8 cellular contexts compared by ENCODE assay signal in the genomic region with DNA sequence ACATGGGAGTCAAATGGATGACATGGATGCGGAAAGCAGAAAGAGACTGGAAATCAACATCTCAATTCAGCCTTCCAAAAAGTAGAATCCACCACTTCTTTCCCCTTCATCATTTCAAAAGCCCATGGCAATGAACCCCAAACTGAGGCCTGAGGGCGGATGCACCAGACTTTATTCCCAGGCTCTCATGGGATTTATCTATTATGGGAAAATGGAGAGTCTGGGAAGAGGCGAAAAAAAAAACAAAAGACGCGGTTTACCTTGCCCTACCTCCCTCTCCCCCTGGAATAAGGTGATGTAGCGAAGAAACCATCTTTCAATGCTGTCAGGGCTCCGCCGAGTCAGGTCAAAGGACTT. TPM values are rescaled to one million over a fixed set of nuclear protein-coding genes. Genes with fewer than 3 reads are reported as not detected.
A peak's percentile ranks its signal among the peaks of the same experiment; 100 is the strongest.
DNase-seq lines count a peak whose midpoint lies in the region; ATAC-seq and TF ChIP-seq lines count a peak whose summit lies in the region.

No MANE protein-coding gene starts in this region.

- H3K4me1 Mint-ChIP-seq in Caco-2 (ENCODE audit: low read depth, unreplicated experiment) (peaks cover 16% of the 10 kb centered on the region), osteocyte (ENCODE audit: unreplicated experiment) (peaks cover 46% of the 10 kb centered on the region)

- POLR2A ChIA-PET in Caco-2 (lab: Charles Lee): interaction anchor here (1.0 kb wide), 1 partner anchor 180 kb away, joined by 4 read pairs; the partner anchor contains the start of gene SCYL3

- BruUV-seq in Caco-2 (replicated peaks; lab: Mats Ljungman, UMichigan): TSS peak; percentile 49

- H3K36me3 ChIP-seq in Caco-2 (ENCODE audit: control insufficient read depth, insufficient read depth, low read length) (no peaks in the 10 kb centered on the region), OCI-LY1 (ENCODE audit: insufficient read depth, low read length) (no peaks in the 10 kb centered on the region)

- intact Hi-C loops in Caco-2 (cut with micrococcal nuclease; ENCODE audit: unreplicated experiment): loop anchor here (1.0 to 2.0 kb wide), 4 partner anchors 21 to 180 kb away; no protein-coding TSS in a partner anchor

- H3K9ac ChIP-seq in OCI-LY1 (ENCODE audit: low read length): peak overlapping the region; percentile 84

- no peaks in the 10 kb centered on the region for H3K79me2 ChIP-seq in OCI-LY1 (ENCODE audit: insufficient read depth, low read length)

- CTCF ChIA-PET in Caco-2 (lab: Charles Lee): interaction anchor here (0.6 to 1.3 kb wide), 2 partner anchors 64 to 244 kb away, joined by 3 read pairs; no protein-coding TSS in a partner anchor

- H3K27ac Mint-ChIP-seq in Caco-2 (ENCODE audit: unreplicated experiment) (peak overlapping the region; percentile 85), osteocyte (ENCODE audit: unreplicated experiment) (peak overlapping the region; percentile 90)

- H3K4me3 Mint-ChIP-seq in Caco-2 (ENCODE audit: unreplicated experiment) (peak overlapping the region; percentile 88), osteocyte (ENCODE audit: unreplicated experiment) (peak overlapping the region; percentile 98)

- H3K4me3 ChIP-seq in Caco-2 (ENCODE audit: low read depth, low read length) (peak overlapping the region; percentile 53), OCI-LY1 (ENCODE audit: low read depth, low read length, poor library complexity, severe bottlenecking) (peak overlapping the region; percentile 90), epithelial cell of esophagus (ENCODE audit: low read length) (peak overlapping the region; percentile 85)

- H3K27ac ChIP-seq in OCI-LY1 (ENCODE audit: low read depth, low read length, poor library complexity, severe bottlenecking): no peak overlapping the region

- DNase-seq in Caco-2 (no peak), epithelial cell of esophagus (ENCODE audit: low read depth) (no peak), osteocyte (ENCODE audit: extremely low spot score, unreplicated experiment) (no peak), NCI-H2196 (lab: John Stamatoyannopoulos, UW; ENCODE audit: unreplicated experiment) (no peak), NK-92 (lab: John Stamatoyannopoulos, UW; ENCODE audit: unreplicated experiment) (no peak)

- H3K27me3 ChIP-seq in Caco-2 (replicated peaks; ENCODE audit: control insufficient read depth, insufficient read depth, low read length) (no peaks in the 10 kb centered on the region), OCI-LY1 (ENCODE audit: insufficient read depth, low read length) (no peaks in the 10 kb centered on the region)

- ATAC-seq in GM18502 (IDR thresholded peaks at IDR 0.05; ENCODE audit: poor library complexity, unreplicated experiment): no peak
- ATAC-seq in GM19455 (IDR thresholded peaks at IDR 0.05; ENCODE audit: unreplicated experiment): no peak

- peak overlapping the region; percentile 94 for H3K4me2 ChIP-seq in OCI-LY1 (ENCODE audit: low read length)

- H3K9me3 Mint-ChIP-seq in Caco-2 (ENCODE audit: unreplicated experiment) (no peaks in the 10 kb centered on the region), osteocyte (ENCODE audit: unreplicated experiment) (peaks cover 7% of the 10 kb centered on the region)

- no peaks in the 10 kb centered on the region for H3K9me2 ChIP-seq in OCI-LY1 (ENCODE audit: low read depth, low read length)

- H4K20me1 ChIP-seq in OCI-LY1 (ENCODE audit: insufficient read depth, low read length): no peaks in the 10 kb centered on the region

- H3K4me1 ChIP-seq in Caco-2 (no peaks in the 10 kb centered on the region), OCI-LY1 (ENCODE audit: insufficient read depth, low read length, severe bottlenecking) (peaks cover 22% of the 10 kb centered on the region)

- H3K27me3 Mint-ChIP-seq in Caco-2 (ENCODE audit: insufficient read depth, unreplicated experiment): no peaks in the 10 kb centered on the region
- H3K27me3 Mint-ChIP-seq in osteocyte (ENCODE audit: unreplicated experiment): no peaks in the 10 kb centered on the region

- TF ChIP-seq CTCF in Caco-2 (IDR thresholded peaks at IDR 0.05; ENCODE audit: insufficient read depth in 1 of 2, low read depth in 1 of 2, low read length in 1 of 2, severe bottlenecking in 1 of 2, unreplicated experiment in 1 of 2): no peak
- TF ChIP-seq CTCF in OCI-LY1 (IDR thresholded peaks at IDR 0.05; ENCODE audit: low read length): no peak
- TF ChIP-seq CTCF in epithelial cell of esophagus (IDR thresholded peaks at IDR 0.05; ENCODE audit: insufficient read depth, low read depth, low read length, missing control alignments): no peak
- TF ChIP-seq CTCF in osteocyte (IDR thresholded peaks at IDR 0.05): no peak

- H3F3A ChIP-seq in OCI-LY1 (ENCODE audit: insufficient read depth, low read length): no peaks in the 10 kb centered on the region

- peak overlapping the region; percentile 85; the same call in 1 of the 2 replicates for H2AFZ ChIP-seq in OCI-LY1 (ENCODE audit: low read length)

- no peaks in the 10 kb centered on the region for H3K36me3 Mint-ChIP-seq in Caco-2 (ENCODE audit: insufficient read depth, unreplicated experiment)
- H3K36me3 Mint-ChIP-seq in osteocyte (ENCODE audit: unreplicated experiment): peaks cover 14% of the 10 kb centered on the region

- no peaks in the 10 kb centered on the region for H3K9me3 ChIP-seq in Caco-2
- peaks cover 6% of the 10 kb centered on the region; the same call in 1 of the 2 replicates for H3K9me3 ChIP-seq in OCI-LY1 (ENCODE audit: low read length)

RNA-seq across cellular contexts. Expression of gene KIFAP3, which starts 0.6 kb away (rescaled TPM):
- 10.9 and 11.0 TPM in 2 replicates for total RNA-seq in Caco-2 (2022)
- 34.1 and 35.1 TPM in 2 replicates for total RNA-seq in osteocyte
